ENCODE assay signal across 9 cellular contexts in genomic region chr11:5083602-5084001, GRCh38. TPM values are rescaled to one million over a fixed set of nuclear protein-coding genes. Genes with fewer than 3 reads are reported as not detected.
"Had no signal": no experiment of that assay in that cellular context is flagged by ENCODE, and none has a peak within 500 bp of the region (broad histone marks: within the 10 kb centered on the region; RNA-seq: fewer than 3 reads in every experiment).

No MANE protein-coding gene starts in this region.

- H3K4me3 ChIP-seq: GM23338 had no signal

- H3K4me2 ChIP-seq: GM23338, KMS-11 had no signal

- ATAC-seq: GM23338 had no signal

- H3K27ac ChIP-seq: KMS-11 had no signal

- H2AFZ ChIP-seq: GM23338 had no signal

- DNase-seq: H9, HCEC 1CT, KBM-7 had no signal

- H3K4me3 Mint-ChIP-seq: GM23338, H9 had no signal

- FAIRE-seq: H1, H54, HTR-8/SVneo had no signal

- H3K9ac ChIP-seq: KMS-11 had no signal

- H3K27ac Mint-ChIP-seq: GM23338, H9 had no signal

RNA-seq across cellular contexts. Expression of gene OR52E1, which starts 14.2 kb away (rescaled TPM):
- total RNA-seq: GM23338, H1, H9, HT-29 had no signal
- polyA plus RNA-seq: GM23338, H1 had no signal

RNA-seq across cellular contexts. Expression of gene OR52E2, which starts 24.2 kb away (rescaled TPM):
- total RNA-seq: GM23338, H1, H9, HT-29 had no signal
- polyA plus RNA-seq: GM23338, H1 had no signal

RNA-seq across cellular contexts. Expression of gene OR52J3, which starts 37.3 kb away (rescaled TPM):
- total RNA-seq: GM23338, H1, H9, HT-29 had no signal
- polyA plus RNA-seq: GM23338, H1 had no signal

RNA-seq across cellular contexts. Expression of gene OR52A5, which starts 54.6 kb away (rescaled TPM):
- total RNA-seq: H9, HT-29 had no signal
